Comparison of ENCODE assay signal across 8 cellular contexts in the genomic region with DNA sequence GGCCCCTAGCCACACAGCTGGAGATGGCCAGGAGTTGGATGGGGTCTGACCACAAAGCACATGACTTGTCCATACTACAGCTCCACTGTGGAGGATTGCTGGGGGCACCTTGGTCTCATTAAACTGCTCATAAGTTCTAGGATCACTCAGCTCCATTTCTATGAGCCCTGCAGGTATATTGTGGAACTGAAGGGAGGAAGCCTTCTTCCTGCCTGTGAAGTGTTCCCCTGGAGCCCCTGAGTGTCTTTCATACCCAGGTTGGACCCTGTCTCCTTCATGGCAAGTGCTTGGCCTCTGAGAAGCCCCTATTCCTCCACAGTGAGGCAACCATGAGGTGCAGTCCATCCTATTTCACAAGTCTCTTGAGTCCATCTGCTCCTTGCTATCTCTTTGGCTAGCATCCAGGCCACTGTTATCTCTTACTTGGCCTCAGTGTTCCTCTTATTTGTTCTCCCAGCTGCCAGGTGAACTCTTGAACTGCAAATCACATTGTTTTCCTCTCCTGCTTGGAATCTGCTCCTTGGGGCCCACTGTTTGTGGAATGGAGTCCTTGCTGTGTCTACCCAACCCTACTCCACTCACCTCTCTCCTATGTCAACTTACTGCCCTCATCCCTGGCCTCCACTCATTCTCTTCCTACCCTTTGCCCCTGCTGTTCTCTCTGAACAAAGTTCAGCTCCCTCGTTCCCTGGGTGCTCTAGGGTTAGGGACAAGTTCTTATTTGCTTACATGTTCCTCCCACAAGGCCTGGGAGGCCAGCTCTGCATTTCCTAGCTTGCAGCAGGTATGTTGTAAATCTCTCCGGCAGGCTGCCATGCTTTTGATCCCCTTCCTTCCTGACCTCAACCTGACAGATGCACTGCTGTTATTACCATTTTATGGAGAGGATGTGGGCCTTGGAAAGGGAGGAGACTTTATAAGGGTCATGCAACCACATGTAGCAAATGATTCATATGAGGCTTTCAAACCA. TPM values are rescaled to one million over a fixed set of nuclear protein-coding genes. Genes with fewer than 3 reads are reported as not detected.
A peak's percentile ranks its signal among the peaks of the same experiment; 100 is the strongest.
DNase-seq lines count a peak whose midpoint lies in the region; TF ChIP-seq lines count a peak whose summit lies in the region.
"Had no signal": no experiment of that assay in that cellular context is flagged by ENCODE, and none has a peak within 500 bp of the region (broad histone marks: within the 10 kb centered on the region; RNA-seq: fewer than 3 reads in every experiment).

No MANE protein-coding gene starts in this region.

- H3K9me3 ChIP-seq in stomach = no peaks in the 10 kb centered on the region

- no peak for TF ChIP-seq EP300 in stomach (IDR thresholded peaks at IDR 0.05)

- peak overlapping the region in 4 of 5 donors; percentile 64 to 79 (median 74) for H3K27ac ChIP-seq in stomach

- peak overlapping the region; percentile 18 to 39 (median 30) for H3K4me3 ChIP-seq in stomach

- intact Hi-C loops in stomach (cut with DNase I; ENCODE audit: low total_unique reads) = no loop called here
- intact Hi-C loops in posterior vena cava (cut with DNase I) = loop anchor here (10.0 kb wide), 1 partner anchor 201 kb away; the partner anchor contains the start of gene PXK (in 2 of the 2)

- peaks cover 0 to 28% (median 14%) of the 10 kb centered on the region in 4 donors for H3K36me3 ChIP-seq in stomach

- WGBS in stomach, 5 donors = 0 to 30% (median 11%) methylated on average over 2 of the region's 2 CpGs

- no peak for TF ChIP-seq CTCF in stomach (IDR thresholded peaks at IDR 0.05)

- TF ChIP-seq POLR2A in stomach (IDR thresholded peaks at IDR 0.05) = no peak

- DNase-seq in KG1 (lab: John Stamatoyannopoulos, UW) = peak; percentile 28
- DNase-seq in amniotic epithelial cell (ENCODE audit: low read depth) = peak; percentile 86
- DNase-seq in left kidney (ENCODE audit: low read depth, low spot score) = peak; percentile 84
- peak; percentile 61 for DNase-seq in stomach
- DNase-seq in cerebellar nuclear complex (lab: John Stamatoyannopoulos, UW) = no peak
- no peak for DNase-seq in pons (ENCODE audit: low spot score)
- no peak for DNase-seq in posterior vena cava (ENCODE audit: low spot score)
- DNase-seq: activated CD4-positive, alpha-beta T cell treated with anti-CD3 and anti-CD28 coated beads, Interleukin-2, amount 50 U/mL, for 1 hour had no signal

- H3K27me3 ChIP-seq in stomach = no peaks in the 10 kb centered on the region

- peaks cover 31 to 45% (median 42%) of the 10 kb centered on the region in 4 donors for H3K4me1 ChIP-seq in stomach

RNA-seq across cellular contexts. Expression of gene ACOX2, which starts 1.2 kb away (rescaled TPM):
- 10 to 100 TPM in 2 of 5 donors, 1 to 10 TPM in 2, not detected in 1; 1.6 to 22.2 (median 10.1) TPM for total RNA-seq in stomach
- 10 to 100 TPM in 1 of 3 donors, 1 to 10 TPM in 2; 4.9 to 15.6 (median 7.5) TPM for polyA plus RNA-seq in stomach
- 10 to 100 TPM; 11.9 to 20.6 TPM for total RNA-seq in posterior vena cava

RNA-seq across cellular contexts. Expression of gene FAM107A, which starts 41.4 kb away (rescaled TPM):
- 10 to 100 TPM in 4 of 5 donors, 1 to 10 TPM in 1; 4.7 to 35.2 (median 16.2) TPM for total RNA-seq in stomach
- 10 to 100 TPM; 22.4 to 55.4 (median 35.6) TPM for polyA plus RNA-seq in stomach
- total RNA-seq in posterior vena cava = 10 to 100 TPM; 22.9 to 38.7 TPM

RNA-seq across cellular contexts. Expression of gene KCTD6, which starts 43.9 kb away (rescaled TPM):
- 10 to 100 TPM in 2 of 5 donors, 1 to 10 TPM in 1, not detected in 2; 5.4 to 16.7 (median 12.3) TPM for total RNA-seq in stomach
- polyA plus RNA-seq in stomach = 10 to 100 TPM in 2 of 3 donors, 1 to 10 TPM in 1; 5.9 to 12.2 (median 10.4) TPM
- 10 to 100 TPM in 1 of 2 donors, 1 to 10 TPM in 1; 7.5 to 10.6 TPM for total RNA-seq in posterior vena cava

Comparison
In these comparisons a context has a peak if more than half of its experiments do, and no peak if none do; other contexts are left out.
1. DNase-seq: peak in KG1 (single experiment), amniotic epithelial cell (single experiment), left kidney (single experiment) and stomach (single experiment); none in cerebellar nuclear complex (0 of 2), pons (single experiment) and posterior vena cava (single experiment).